1 cellular context compared by ENCODE assay signal in the genomic region with DNA sequence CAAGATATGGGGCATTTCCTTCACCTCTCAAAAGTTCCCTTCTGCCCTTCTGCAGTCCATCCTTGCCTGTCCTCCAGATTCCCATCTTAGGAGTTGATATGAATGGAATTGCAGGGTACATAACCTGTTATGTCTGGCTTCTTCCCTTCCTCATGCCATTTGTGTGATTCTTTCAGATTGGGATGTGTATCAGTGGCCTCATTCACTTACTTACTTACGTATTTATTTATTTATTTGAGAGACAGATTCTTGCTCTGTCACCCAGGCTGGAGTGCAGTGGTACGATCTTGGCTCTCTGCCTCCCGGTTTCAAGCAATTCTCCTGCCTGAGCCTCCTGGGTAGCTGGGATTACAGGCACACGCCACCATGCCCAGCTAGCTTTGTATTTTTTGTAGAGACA.
TF ChIP-seq lines count a peak whose summit lies in the region.

No MANE protein-coding gene starts in this region.

TF ChIP-seq in GM23338, 12 proteins besides CTCF, POLR2A, EP300 and RAD21:
- no peak for TF ChIP-seq JUNB (IDR thresholded peaks at IDR 0.05; ENCODE audit: unreplicated experiment)
- TF ChIP-seq, protein P1, sequence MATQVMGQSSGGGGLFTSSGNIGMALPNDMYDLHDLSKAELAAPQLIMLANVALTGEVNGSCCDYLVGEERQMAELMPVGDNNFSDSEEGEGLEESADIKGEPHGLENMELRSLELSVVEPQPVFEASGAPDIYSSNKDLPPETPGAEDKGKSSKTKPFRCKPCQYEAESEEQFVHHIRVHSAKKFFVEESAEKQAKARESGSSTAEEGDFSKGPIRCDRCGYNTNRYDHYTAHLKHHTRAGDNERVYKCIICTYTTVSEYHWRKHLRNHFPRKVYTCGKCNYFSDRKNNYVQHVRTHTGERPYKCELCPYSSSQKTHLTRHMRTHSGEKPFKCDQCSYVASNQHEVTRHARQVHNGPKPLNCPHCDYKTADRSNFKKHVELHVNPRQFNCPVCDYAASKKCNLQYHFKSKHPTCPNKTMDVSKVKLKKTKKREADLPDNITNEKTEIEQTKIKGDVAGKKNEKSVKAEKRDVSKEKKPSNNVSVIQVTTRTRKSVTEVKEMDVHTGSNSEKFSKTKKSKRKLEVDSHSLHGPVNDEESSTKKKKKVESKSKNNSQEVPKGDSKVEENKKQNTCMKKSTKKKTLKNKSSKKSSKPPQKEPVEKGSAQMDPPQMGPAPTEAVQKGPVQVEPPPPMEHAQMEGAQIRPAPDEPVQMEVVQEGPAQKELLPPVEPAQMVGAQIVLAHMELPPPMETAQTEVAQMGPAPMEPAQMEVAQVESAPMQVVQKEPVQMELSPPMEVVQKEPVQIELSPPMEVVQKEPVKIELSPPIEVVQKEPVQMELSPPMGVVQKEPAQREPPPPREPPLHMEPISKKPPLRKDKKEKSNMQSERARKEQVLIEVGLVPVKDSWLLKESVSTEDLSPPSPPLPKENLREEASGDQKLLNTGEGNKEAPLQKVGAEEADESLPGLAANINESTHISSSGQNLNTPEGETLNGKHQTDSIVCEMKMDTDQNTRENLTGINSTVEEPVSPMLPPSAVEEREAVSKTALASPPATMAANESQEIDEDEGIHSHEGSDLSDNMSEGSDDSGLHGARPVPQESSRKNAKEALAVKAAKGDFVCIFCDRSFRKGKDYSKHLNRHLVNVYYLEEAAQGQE (IDR thresholded peaks at IDR 0.05; ENCODE audit: unreplicated experiment): no peak
- TF ChIP-seq, protein P2, sequence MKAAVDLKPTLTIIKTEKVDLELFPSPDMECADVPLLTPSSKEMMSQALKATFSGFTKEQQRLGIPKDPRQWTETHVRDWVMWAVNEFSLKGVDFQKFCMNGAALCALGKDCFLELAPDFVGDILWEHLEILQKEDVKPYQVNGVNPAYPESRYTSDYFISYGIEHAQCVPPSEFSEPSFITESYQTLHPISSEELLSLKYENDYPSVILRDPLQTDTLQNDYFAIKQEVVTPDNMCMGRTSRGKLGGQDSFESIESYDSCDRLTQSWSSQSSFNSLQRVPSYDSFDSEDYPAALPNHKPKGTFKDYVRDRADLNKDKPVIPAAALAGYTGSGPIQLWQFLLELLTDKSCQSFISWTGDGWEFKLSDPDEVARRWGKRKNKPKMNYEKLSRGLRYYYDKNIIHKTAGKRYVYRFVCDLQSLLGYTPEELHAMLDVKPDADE (IDR thresholded peaks at IDR 0.05): no peak
- TF ChIP-seq ZNF114 (CRISPR knock-in tag; IDR thresholded peaks at IDR 0.05): no peak
- no peak for TF ChIP-seq NANOG (IDR thresholded peaks at IDR 0.05; ENCODE audit: borderline replicate concordance)
- TF ChIP-seq POLR2AphosphoS5 (IDR thresholded peaks at IDR 0.05; ENCODE audit: low read depth): no peak
- TF ChIP-seq, protein P3, sequence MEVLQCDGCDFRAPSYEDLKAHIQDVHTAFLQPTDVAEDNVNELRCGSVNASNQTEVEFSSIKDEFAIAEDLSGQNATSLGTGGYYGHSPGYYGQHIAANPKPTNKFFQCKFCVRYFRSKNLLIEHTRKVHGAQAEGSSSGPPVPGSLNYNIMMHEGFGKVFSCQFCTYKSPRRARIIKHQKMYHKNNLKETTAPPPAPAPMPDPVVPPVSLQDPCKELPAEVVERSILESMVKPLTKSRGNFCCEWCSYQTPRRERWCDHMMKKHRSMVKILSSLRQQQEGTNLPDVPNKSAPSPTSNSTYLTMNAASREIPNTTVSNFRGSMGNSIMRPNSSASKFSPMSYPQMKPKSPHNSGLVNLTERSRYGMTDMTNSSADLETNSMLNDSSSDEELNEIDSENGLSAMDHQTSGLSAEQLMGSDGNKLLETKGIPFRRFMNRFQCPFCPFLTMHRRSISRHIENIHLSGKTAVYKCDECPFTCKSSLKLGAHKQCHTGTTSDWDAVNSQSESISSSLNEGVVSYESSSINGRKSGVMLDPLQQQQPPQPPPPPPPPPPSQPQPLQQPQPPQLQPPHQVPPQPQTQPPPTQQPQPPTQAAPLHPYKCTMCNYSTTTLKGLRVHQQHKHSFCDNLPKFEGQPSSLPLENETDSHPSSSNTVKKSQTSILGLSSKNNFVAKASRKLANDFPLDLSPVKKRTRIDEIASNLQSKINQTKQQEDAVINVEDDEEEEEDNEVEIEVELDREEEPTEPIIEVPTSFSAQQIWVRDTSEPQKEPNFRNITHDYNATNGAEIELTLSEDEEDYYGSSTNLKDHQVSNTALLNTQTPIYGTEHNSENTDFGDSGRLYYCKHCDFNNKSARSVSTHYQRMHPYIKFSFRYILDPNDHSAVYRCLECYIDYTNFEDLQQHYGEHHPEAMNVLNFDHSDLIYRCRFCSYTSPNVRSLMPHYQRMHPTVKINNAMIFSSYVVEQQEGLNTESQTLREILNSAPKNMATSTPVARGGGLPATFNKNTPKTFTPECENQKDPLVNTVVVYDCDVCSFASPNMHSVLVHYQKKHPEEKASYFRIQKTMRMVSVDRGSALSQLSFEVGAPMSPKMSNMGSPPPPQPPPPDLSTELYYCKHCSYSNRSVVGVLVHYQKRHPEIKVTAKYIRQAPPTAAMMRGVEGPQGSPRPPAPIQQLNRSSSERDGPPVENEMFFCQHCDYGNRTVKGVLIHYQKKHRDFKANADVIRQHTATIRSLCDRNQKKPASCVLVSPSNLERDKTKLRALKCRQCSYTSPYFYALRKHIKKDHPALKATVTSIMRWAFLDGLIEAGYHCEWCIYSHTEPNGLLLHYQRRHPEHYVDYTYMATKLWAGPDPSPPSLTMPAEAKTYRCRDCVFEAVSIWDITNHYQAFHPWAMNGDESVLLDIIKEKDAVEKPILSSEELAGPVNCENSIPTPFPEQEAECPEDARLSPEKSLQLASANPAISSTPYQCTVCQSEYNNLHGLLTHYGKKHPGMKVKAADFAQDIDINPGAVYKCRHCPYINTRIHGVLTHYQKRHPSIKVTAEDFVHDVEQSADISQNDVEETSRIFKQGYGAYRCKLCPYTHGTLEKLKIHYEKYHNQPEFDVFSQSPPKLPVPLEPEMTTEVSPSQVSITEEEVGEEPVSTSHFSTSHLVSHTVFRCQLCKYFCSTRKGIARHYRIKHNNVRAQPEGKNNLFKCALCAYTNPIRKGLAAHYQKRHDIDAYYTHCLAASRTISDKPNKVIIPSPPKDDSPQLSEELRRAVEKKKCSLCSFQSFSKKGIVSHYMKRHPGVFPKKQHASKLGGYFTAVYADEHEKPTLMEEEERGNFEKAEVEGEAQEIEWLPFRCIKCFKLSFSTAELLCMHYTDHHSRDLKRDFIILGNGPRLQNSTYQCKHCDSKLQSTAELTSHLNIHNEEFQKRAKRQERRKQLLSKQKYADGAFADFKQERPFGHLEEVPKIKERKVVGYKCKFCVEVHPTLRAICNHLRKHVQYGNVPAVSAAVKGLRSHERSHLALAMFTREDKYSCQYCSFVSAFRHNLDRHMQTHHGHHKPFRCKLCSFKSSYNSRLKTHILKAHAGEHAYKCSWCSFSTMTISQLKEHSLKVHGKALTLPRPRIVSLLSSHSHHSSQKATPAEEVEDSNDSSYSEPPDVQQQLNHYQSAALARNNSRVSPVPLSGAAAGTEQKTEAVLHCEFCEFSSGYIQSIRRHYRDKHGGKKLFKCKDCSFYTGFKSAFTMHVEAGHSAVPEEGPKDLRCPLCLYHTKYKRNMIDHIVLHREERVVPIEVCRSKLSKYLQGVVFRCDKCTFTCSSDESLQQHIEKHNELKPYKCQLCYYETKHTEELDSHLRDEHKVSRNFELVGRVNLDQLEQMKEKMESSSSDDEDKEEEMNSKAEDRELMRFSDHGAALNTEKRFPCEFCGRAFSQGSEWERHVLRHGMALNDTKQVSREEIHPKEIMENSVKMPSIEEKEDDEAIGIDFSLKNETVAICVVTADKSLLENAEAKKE (CRISPR knock-in tag; IDR thresholded peaks at IDR 0.05): no peak
- TF ChIP-seq ZNF331 (CRISPR knock-in tag; IDR thresholded peaks at IDR 0.05; ENCODE audit: low read depth): no peak
- TF ChIP-seq EZH2phosphoT487 (IDR thresholded peaks at IDR 0.05; ENCODE audit: unreplicated experiment): no peak
- TF ChIP-seq STAT1 (IDR thresholded peaks at IDR 0.05; ENCODE audit: unreplicated experiment): no peak
- TF ChIP-seq CREB1 (CRISPR knock-in tag; IDR thresholded peaks at IDR 0.05; ENCODE audit: low read depth): no peak
- no peak for TF ChIP-seq EZH2 (IDR thresholded peaks at IDR 0.05; ENCODE audit: low read depth, unreplicated experiment)
